ENCODE assay signal across 19 cellular contexts in the genomic region with DNA sequence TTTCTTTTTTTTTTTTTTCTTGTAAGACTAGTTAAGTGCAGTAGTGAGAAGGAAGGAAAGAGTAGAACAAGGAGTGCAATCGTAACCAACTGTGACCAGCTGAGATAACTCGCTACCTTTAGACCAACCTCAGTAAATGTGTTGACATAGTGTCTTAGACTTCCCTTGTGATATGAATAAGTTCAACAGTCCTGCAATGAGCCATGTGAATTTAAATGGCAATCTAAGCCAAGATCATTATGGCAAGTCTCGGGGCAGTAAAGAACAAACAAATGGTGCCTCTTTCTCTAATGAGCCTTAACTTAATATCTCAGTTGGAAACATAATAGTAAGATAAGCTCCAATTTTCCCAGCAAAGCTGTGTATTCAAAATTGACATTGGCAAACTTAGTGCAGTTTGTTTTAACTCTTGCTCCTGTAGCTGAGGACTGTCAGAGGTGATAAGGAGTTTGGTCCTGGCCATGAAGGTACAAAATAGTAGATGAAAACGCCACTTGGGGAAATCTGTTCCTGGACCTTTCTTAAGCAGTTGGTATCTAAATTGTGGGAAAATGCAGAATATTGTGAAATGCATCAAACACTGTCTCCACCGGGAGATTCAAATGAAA. TPM values are rescaled to one million over a fixed set of nuclear protein-coding genes. Genes with fewer than 3 reads are reported as not detected.
A peak's percentile ranks its signal among the peaks of the same experiment; 100 is the strongest.
DNase-seq lines count a peak whose midpoint lies in the region; ATAC-seq and TF ChIP-seq lines count a peak whose summit lies in the region.
"Had no signal": no experiment of that assay in that cellular context is flagged by ENCODE, and none has a peak within 500 bp of the region (broad histone marks: within the 10 kb centered on the region; RNA-seq: fewer than 3 reads in every experiment).

No MANE protein-coding gene starts in this region.

- peak; percentile 38 to 62 for ATAC-seq in right cardiac atrium
- ATAC-seq in left cardiac atrium = no peak
- ATAC-seq in GM19455 (IDR thresholded peaks at IDR 0.05; ENCODE audit: unreplicated experiment) = no peak
- no peak for ATAC-seq in HG03342 (IDR thresholded peaks at IDR 0.05; ENCODE audit: unreplicated experiment)
- ATAC-seq: A549, GM23338 had no signal

- peak overlapping the region; percentile 40 for H3K27ac Mint-ChIP-seq in progenitor cell of endocrine pancreas
- H3K27ac Mint-ChIP-seq: CD4-positive, alpha-beta T cell; GM23338; HFFc6 had no signal

- H3K27me3 ChIP-seq in right cardiac atrium (ENCODE audit: control insufficient read depth, insufficient read depth) (no peaks in the 10 kb centered on the region), hepatocyte (no peaks in the 10 kb centered on the region)

- no peaks in the 10 kb centered on the region for H4K20me1 ChIP-seq in hepatocyte (ENCODE audit: insufficient read depth, poor library complexity, severe bottlenecking)

- H3K9me3 Mint-ChIP-seq in progenitor cell of endocrine pancreas (ENCODE audit: low read depth) = no peaks in the 10 kb centered on the region
- H3K9me3 Mint-ChIP-seq: CD4-positive, alpha-beta T cell; GM23338; HFFc6 had no signal

- H3K9me3 ChIP-seq in right cardiac atrium (ENCODE audit: control insufficient read depth, low read length) (no peaks in the 10 kb centered on the region), hepatocyte (ENCODE audit: low read depth) (no peaks in the 10 kb centered on the region)
- H3K9me3 ChIP-seq: A549, Caco-2 had no signal

- no peak for TF ChIP-seq CTCF in hepatocyte (IDR thresholded peaks at IDR 0.05; ENCODE audit: poor library complexity)
- no peak for TF ChIP-seq CTCF in progenitor cell of endocrine pancreas (IDR thresholded peaks at IDR 0.05; ENCODE audit: unreplicated experiment)

- DNase-seq in right cardiac atrium (no peak), left cardiac atrium (no peak), hepatocyte (ENCODE audit: low spot score) (no peak), progenitor cell of endocrine pancreas (ENCODE audit: low spot score, unreplicated experiment) (no peak)
- DNase-seq in activated CD8-positive, alpha-beta memory T cell treated with anti-CD3 and anti-CD28 coated beads, Interleukin-2, amount 50 U/mL, for 48 hours = no peak
- DNase-seq: AML-193; Caco-2; CD4-positive, alpha-beta T cell; DMS79; GDM1; HCEC 1CT; HFFc6; IMR-90 had no signal

- no peaks in the 10 kb centered on the region for H3K9me2 ChIP-seq in hepatocyte (replicated peaks; ENCODE audit: insufficient read depth)

- H3K4me1 ChIP-seq in right cardiac atrium (ENCODE audit: control insufficient read depth, insufficient read depth, low read length) = no peaks in the 10 kb centered on the region
- H3K4me1 ChIP-seq in hepatocyte (ENCODE audit: insufficient read depth) = no peaks in the 10 kb centered on the region
- H3K4me1 ChIP-seq: A549 had no signal

- intact Hi-C loops in right cardiac atrium (cut with DNase I) (no loop called here), left cardiac atrium (cut with DNase I) (no loop called here)

- H3K79me2 ChIP-seq in hepatocyte = no peaks in the 10 kb centered on the region

- peak overlapping the region; percentile 14 for H3K4me2 ChIP-seq in hepatocyte
- H3K4me2 ChIP-seq: A549, GM23338 had no signal

- no peaks in the 10 kb centered on the region for H3K27me3 Mint-ChIP-seq in progenitor cell of endocrine pancreas
- H3K27me3 Mint-ChIP-seq: CD4-positive, alpha-beta T cell had no signal

- no peaks in the 10 kb centered on the region for H3K36me3 Mint-ChIP-seq in progenitor cell of endocrine pancreas (ENCODE audit: insufficient read depth)

- H3K4me1 Mint-ChIP-seq in progenitor cell of endocrine pancreas (ENCODE audit: low read depth) = peaks cover 24% of the 10 kb centered on the region

- no peak overlapping the region for H2AFZ ChIP-seq in hepatocyte
- H2AFZ ChIP-seq: GM23338 had no signal

- H3K27ac ChIP-seq in right cardiac atrium (ENCODE audit: low read length) = no peak overlapping the region
- H3K27ac ChIP-seq in hepatocyte = peak overlapping the region; percentile 37
- H3K27ac ChIP-seq: 22Rv1, A549, C4-2B had no signal

- no peak overlapping the region for H3K4me3 ChIP-seq in right cardiac atrium (ENCODE audit: low read length)
- no peak overlapping the region for H3K4me3 ChIP-seq in hepatocyte
- H3K4me3 ChIP-seq: A549, GM23338 had no signal

- no peaks in the 10 kb centered on the region for H3K36me3 ChIP-seq in hepatocyte (replicated peaks; ENCODE audit: insufficient read depth, low read depth)

- H3K4me3 Mint-ChIP-seq in progenitor cell of endocrine pancreas (ENCODE audit: low read depth) = no peak overlapping the region
- H3K4me3 Mint-ChIP-seq: CD4-positive, alpha-beta T cell; GM23338; HFFc6 had no signal

- WGBS in right cardiac atrium = 61% methylated on average over 5 of the region's 5 CpGs
- 68% methylated on average over 5 of the region's 5 CpGs for WGBS in hepatocyte (ENCODE audit: low lambda C conversion rate, missing lambda C conversion rate)

RNA-seq across cellular contexts. Expression of gene RELL1, which starts 13.8 kb away (rescaled TPM):
- total RNA-seq in right cardiac atrium (10 to 100 TPM; 14.4 to 31.1 (median 21.9) TPM), left cardiac atrium (10 to 100 TPM; 26.0 to 29.4 TPM), hepatocyte (39.8 and 44.8 TPM in 2 replicates), progenitor cell of endocrine pancreas (30.4 and 33.6 TPM in 2 replicates)
- polyA plus RNA-seq in right cardiac atrium (2.1 TPM), hepatocyte (5.5 and 10.0 TPM in 2 replicates)

Comparison
In these comparisons a context has a peak if more than half of its experiments do, and no peak if none do; other contexts are left out.
1. ATAC-seq: peak in right cardiac atrium (2 of 2); none in left cardiac atrium (0 of 2), GM19455 (single experiment) and HG03342 (single experiment).